27 cellular contexts compared by ENCODE assay signal in genomic region chr19:13400296-13400695, GRCh38.
"Had no signal": no experiment of that assay in that cellular context is flagged by ENCODE, and none has a peak within 500 bp of the region (broad histone marks: within the 10 kb centered on the region; RNA-seq: fewer than 3 reads in every experiment).

No MANE protein-coding gene starts in this region.

- H3K4me3 ChIP-seq: esophagus squamous epithelium, gastroesophageal sphincter, pancreas, prostate gland, sigmoid colon, uterus had no signal

- H3K27me3 ChIP-seq: brain microvascular endothelial cell, pancreas, uterus had no signal

- FAIRE-seq: astrocyte, keratinocyte, pancreas, small intestine had no signal

- H3K4me1 ChIP-seq: gastroesophageal sphincter, pancreas, prostate gland, sigmoid colon, uterus had no signal

- DNase-seq: activated CD4-positive, alpha-beta memory T cell treated with anti-CD3 and anti-CD28 coated beads for 36 hours; activated CD4-positive, alpha-beta T cell treated with anti-CD3 and anti-CD28 coated beads, Interleukin-2, amount 10 ng/mL, durations not matched to agents 24 days and 14 days; activated CD4-positive, CD25-positive, alpha-beta regulatory T cell treated with anti-CD3 and anti-CD28 coated beads, Interleukin-2, amount 50 U/mL, for 72 hours; activated CD8-positive, alpha-beta memory T cell treated with anti-CD3 and anti-CD28 coated beads, Interleukin-2, amount 50 U/mL, for 4 hours; activated gamma-delta T cell; activated naive CD4-positive, alpha-beta T cell treated with anti-CD3 and anti-CD28 coated beads, Interleukin-2, amount 10 ng/mL, durations not matched to agents 7 days and 5 days; activated naive CD8-positive, alpha-beta T cell treated with anti-CD3 and anti-CD28 coated beads, Interleukin-2, amount 10 ng/mL, durations not matched to agents 7 days and 5 days; activated T-cell treated with anti-CD3 and anti-CD28 coated beads, Interleukin-2, amount 50 U/mL, for 1 hour; brain microvascular endothelial cell; caudate nucleus; esophagus squamous epithelium; head of caudate nucleus; hippocampal formation; naive thymus-derived CD8-positive, alpha-beta T cell; nucleus accumbens; pancreas; sigmoid colon; small intestine; stimulated activated CD4-positive, alpha-beta T cell treated with anti-CD3 and anti-CD28 coated beads, Interleukin-4, amount 100 ng/mL, for 24 hours; substantia nigra; T1000; uterus had no signal

- H3K36me3 ChIP-seq: brain microvascular endothelial cell, esophagus squamous epithelium, gastroesophageal sphincter, pancreas, prostate gland, sigmoid colon, uterus had no signal

- H3K9me3 ChIP-seq: pancreas, prostate gland, uterus had no signal

- H3K27ac ChIP-seq: esophagus squamous epithelium, gastroesophageal sphincter, pancreas, prostate gland, sigmoid colon, uterus had no signal

- ATAC-seq: gastroesophageal sphincter; naive thymus-derived CD8-positive, alpha-beta T cell; pancreas; stimulated activated effector memory CD8-positive, alpha-beta T cell treated with anti-CD3 and anti-CD28 coated beads, Interleukin-12 subunit alpha, Interleukin-12 subunit beta, amount 100 ng/mL, for 72 hours had no signal
